9 cellular contexts compared by ENCODE assay signal in genomic region chr13:31945202-31945978, GRCh38.
DNase-seq lines count a peak whose midpoint lies in the region; ATAC-seq and TF ChIP-seq lines count a peak whose summit lies in the region.
"Had no signal": no experiment of that assay in that cellular context is flagged by ENCODE, and none has a peak within 500 bp of the region (broad histone marks: within the 10 kb centered on the region; RNA-seq: fewer than 3 reads in every experiment).

No MANE protein-coding gene starts in this region.

- no peak for ATAC-seq in GM21529 (IDR thresholded peaks at IDR 0.05; ENCODE audit: unreplicated experiment)
- no peak for ATAC-seq in HG03045 (IDR thresholded peaks at IDR 0.05; ENCODE audit: unreplicated experiment)
- ATAC-seq in GM21737 (IDR thresholded peaks at IDR 0.05; ENCODE audit: unreplicated experiment) = no peak

- no peaks in the 10 kb centered on the region for H3K9me3 ChIP-seq in endocrine pancreas (ENCODE audit: control insufficient read depth, low read length)

- H3K36me3 ChIP-seq in endocrine pancreas (ENCODE audit: control insufficient read depth, insufficient read depth, low read length) = no peaks in the 10 kb centered on the region

- H3K4me3 ChIP-seq in endocrine pancreas (ENCODE audit: control insufficient read depth, insufficient read depth, low read length) = peak overlapping the region; percentile 89

- peaks cover 13% of the 10 kb centered on the region for H3K4me1 ChIP-seq in endocrine pancreas (ENCODE audit: control insufficient read depth, insufficient read depth, low read length)

- no peaks in the 10 kb centered on the region for H3K36me3 Mint-ChIP-seq in nephron (ENCODE audit: low read depth)

- peak overlapping the region; percentile 80 to 86 (median 81) for H3K4me3 Mint-ChIP-seq in nephron
- H3K4me3 Mint-ChIP-seq: neural crest cell had no signal

- H3K9me3 Mint-ChIP-seq in nephron = no peaks in the 10 kb centered on the region
- H3K9me3 Mint-ChIP-seq: neural crest cell had no signal

- no peaks in the 10 kb centered on the region for H3K27me3 ChIP-seq in endocrine pancreas (ENCODE audit: control insufficient read depth, insufficient read depth, low read length)

- H3K27me3 Mint-ChIP-seq in nephron (ENCODE audit: low read depth) = peaks cover 3% of the 10 kb centered on the region

- TF ChIP-seq CTCF in nephron (IDR thresholded peaks at IDR 0.05; ENCODE audit: unreplicated experiment in 3 of 3) = no peak

- DNase-seq in NOMO-1 treated with DMSO at 0.1 percent for 48 hours (lab: John Stamatoyannopoulos, UW; ENCODE audit: unreplicated experiment) (peak; percentile 20), NOMO-1 (lab: John Stamatoyannopoulos, UW; ENCODE audit: unreplicated experiment in 2 of 2) (no peak), NCI-H69 (lab: John Stamatoyannopoulos, UW) (peak; percentile 92)

- peaks cover 36% of the 10 kb centered on the region for H3K4me1 Mint-ChIP-seq in nephron

- peak overlapping the region; percentile 79 to 89 (median 87) for H3K27ac Mint-ChIP-seq in nephron

- H3K9ac ChIP-seq in endocrine pancreas (ENCODE audit: control insufficient read depth, insufficient read depth, low read length) = no peak overlapping the region

Comparison
In these comparisons a context has a peak if more than half of its experiments do, and no peak if none do; other contexts are left out.
1. DNase-seq: peak in NOMO-1 treated with DMSO at 0.1 percent for 48 hours (single experiment) and NCI-H69 (single experiment); none in NOMO-1 (0 of 2).